ENCODE assay signal across 11 cellular contexts in the genomic region with DNA sequence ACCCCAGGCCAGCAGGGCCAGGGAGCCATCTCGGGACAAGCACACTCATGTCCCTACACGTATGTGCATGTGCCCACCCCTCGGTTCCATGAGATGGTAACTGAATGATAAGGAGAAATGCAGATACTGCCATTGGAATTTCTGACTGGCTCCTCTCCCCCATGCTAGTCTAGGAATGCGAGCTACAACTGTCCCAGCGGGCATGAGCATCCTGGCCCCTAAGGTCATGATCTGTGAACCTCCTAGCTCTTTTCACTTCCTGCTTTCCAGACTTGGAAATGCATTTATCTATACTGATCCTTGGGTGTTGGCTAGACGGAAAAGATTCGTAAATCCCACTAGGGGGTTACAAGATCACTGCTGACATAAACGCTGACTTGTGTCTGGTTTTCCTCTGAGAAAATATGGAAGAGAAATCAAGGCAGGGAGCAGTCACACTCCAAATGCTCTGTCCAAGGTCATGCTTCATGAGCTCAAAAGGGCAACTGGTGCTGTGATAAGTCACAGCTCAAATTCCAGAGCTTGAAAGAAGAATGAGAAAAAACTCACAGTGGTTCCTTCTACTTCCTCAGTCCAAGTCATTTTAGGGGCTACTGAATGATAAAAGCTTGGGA. TPM values are rescaled to one million over a fixed set of nuclear protein-coding genes. Genes with fewer than 3 reads are reported as not detected.
DNase-seq lines count a peak whose midpoint lies in the region; ATAC-seq and TF ChIP-seq lines count a peak whose summit lies in the region.
"Had no signal": no experiment of that assay in that cellular context is flagged by ENCODE, and none has a peak within 500 bp of the region (broad histone marks: within the 10 kb centered on the region; RNA-seq: fewer than 3 reads in every experiment).

No MANE protein-coding gene starts in this region.

- H3K27me3 Mint-ChIP-seq in neural progenitor cell (ENCODE audit: insufficient read depth, low read depth) = peaks cover 6% of the 10 kb centered on the region

- peaks cover 75% of the 10 kb centered on the region for H3K4me1 Mint-ChIP-seq in neural progenitor cell

- in situ Hi-C loops in IMR-90 (cut with MboI; ENCODE audit: low sequenced_read_pairs) = no loop called here

- H3K27me3 ChIP-seq in IMR-90 (ENCODE audit: control insufficient read depth, insufficient read depth, low read length) (no peaks in the 10 kb centered on the region), neural progenitor cell (no peaks in the 10 kb centered on the region)

- peaks cover 29% of the 10 kb centered on the region for H3K36me3 Mint-ChIP-seq in neural progenitor cell

- no peak for ATAC-seq in IMR-90 (ENCODE audit: low read depth)
- ATAC-seq in GM21723 (IDR thresholded peaks at IDR 0.05; ENCODE audit: unreplicated experiment) = no peak
- no peak for ATAC-seq in HG03039 (IDR thresholded peaks at IDR 0.05; ENCODE audit: unreplicated experiment)

- dilution Hi-C loops in IMR-90 (cut with HindIII; ENCODE audit: low sequenced_read_pairs, unreplicated experiment) = no loop called here

- H3K79me2 ChIP-seq in neural progenitor cell (ENCODE audit: low read depth) = peaks cover 67% of the 10 kb centered on the region

- H3K23ac ChIP-seq in IMR-90 (ENCODE audit: low read depth, low read length) = peak overlapping the region; percentile 43; the same call in 1 of the 2 replicates

- no peak overlapping the region for H2BK20ac ChIP-seq in IMR-90 (ENCODE audit: low read depth, low read length)

- intact Hi-C loops in IMR-90 (cut with micrococcal nuclease) = no loop called here

- H3K27ac Mint-ChIP-seq in neural progenitor cell = peak overlapping the region; percentile 32

- H3K56ac ChIP-seq in IMR-90 (ENCODE audit: extremely low read depth, insufficient read depth, low read length) = no peak overlapping the region

- H4K5ac ChIP-seq in IMR-90 (ENCODE audit: low read depth, low read length) = no peak overlapping the region

- no peak for TF ChIP-seq RAD21 in IMR-90 (IDR thresholded peaks at IDR 0.05; ENCODE audit: low read length)

- peak overlapping the region; percentile 20; the same call in 1 of the 2 replicates for H2AK5ac ChIP-seq in IMR-90 (ENCODE audit: low read depth, low read length)

- H4K8ac ChIP-seq in IMR-90 (ENCODE audit: low read depth in 2 of 2, low read length in 2 of 2) = no peak overlapping the region; a peak in 1 of 4 replicates

- H3K9ac ChIP-seq in IMR-90 (ENCODE audit: low read depth, low read length) (no peak overlapping the region), neural progenitor cell (no peak overlapping the region)

- no peak overlapping the region; the same call in 1 of the 2 replicates for H4K91ac ChIP-seq in IMR-90 (ENCODE audit: insufficient read depth, low read depth, low read length)

- no peak overlapping the region for H2BK15ac ChIP-seq in IMR-90 (ENCODE audit: low read depth, low read length)

- peak; percentile 12 for DNase-seq in AG08396 (ENCODE audit: low spot score)
- DNase-seq in IMR-90 = no peak
- peak; percentile 87 for DNase-seq in fibroblast of villous mesenchyme (ENCODE audit: low read depth)
- DNase-seq in neural progenitor cell (ENCODE audit: low spot score) = no peak
- no peak for DNase-seq in NCI-H69 (lab: John Stamatoyannopoulos, UW)
- no peak for DNase-seq in GM10266 (ENCODE audit: extremely low spot score)
- DNase-seq: AML-193, T-helper 2 cell had no signal

- H3K18ac ChIP-seq in IMR-90 (ENCODE audit: low read depth, low read length) = no peak overlapping the region

- H2AFZ ChIP-seq in IMR-90 (replicated peaks; ENCODE audit: low read length, poor library complexity) (no peak overlapping the region), neural progenitor cell (replicated peaks) (no peak overlapping the region)

- TF ChIP-seq CTCF in IMR-90 (conservative IDR thresholded peaks at IDR 0.05; ENCODE audit: low read depth, low read length) = no peak
- no peak for TF ChIP-seq CTCF in fibroblast of villous mesenchyme (IDR thresholded peaks at IDR 0.05; ENCODE audit: insufficient read depth, low read depth, low read length)
- no peak for TF ChIP-seq CTCF in neural progenitor cell (IDR thresholded peaks at IDR 0.05)
- no peak for TF ChIP-seq CTCF in GM10266 (IDR thresholded peaks at IDR 0.05; ENCODE audit: control insufficient read depth, insufficient read depth, low read depth, missing control alignments)

- no peak overlapping the region for H3K4me3 ChIP-seq in IMR-90 (ENCODE audit: insufficient read depth, low read depth, low read length)
- H3K4me3 ChIP-seq in fibroblast of villous mesenchyme (ENCODE audit: low read depth, low read length) = no peak overlapping the region
- H3K4me3 ChIP-seq in neural progenitor cell = no peak overlapping the region

- H3K9me3 Mint-ChIP-seq in neural progenitor cell = no peaks in the 10 kb centered on the region

- 0 out of 2 replicates have a peak overlapping the region, but pooled peaks have one; percentile 35 for H3K14ac ChIP-seq in IMR-90 (replicated peaks; ENCODE audit: low read depth, low read length)

- H3K4me2 ChIP-seq in IMR-90 (ENCODE audit: low read depth, low read length) = no peak overlapping the region
- H3K4me2 ChIP-seq in neural progenitor cell = no peak overlapping the region

- H3K79me1 ChIP-seq in IMR-90 (ENCODE audit: low read depth in 1 of 2, low read length in 2 of 2) = peaks cover 68 to 94% of the 10 kb centered on the region in 2 experiments

- POLR2A ChIA-PET in IMR-90 (lab: Charles Lee; ENCODE audit: unreplicated experiment) = no interaction called here

- H3K36me3 ChIP-seq in IMR-90 (ENCODE audit: control insufficient read depth, insufficient read depth, low read length) (peaks cover 72% of the 10 kb centered on the region), neural progenitor cell (no peaks in the 10 kb centered on the region)

- peaks cover 74% of the 10 kb centered on the region for H4K20me1 ChIP-seq in IMR-90 (ENCODE audit: insufficient read depth, low read length)
- H4K20me1 ChIP-seq in neural progenitor cell (ENCODE audit: low read depth) = peaks cover 84% of the 10 kb centered on the region

- 92% methylated on average over 2 of the region's 8 CpGs; no CpG with 5 or more reads in 1 of the 2 experiments for WGBS in IMR-90 (ENCODE audit: extremely low coverage in 2 of 2, insufficient read length in 1 of 2), 2 experiments

- H3K27ac ChIP-seq in IMR-90 (ENCODE audit: insufficient read depth, low read length) = no peak overlapping the region
- H3K27ac ChIP-seq in neural progenitor cell = no peak overlapping the region

- H3K4me3 Mint-ChIP-seq in neural progenitor cell = no peak overlapping the region

- H2AK9ac ChIP-seq in IMR-90 (replicated peaks; ENCODE audit: low read depth, low read length, poor library complexity) = no peak overlapping the region

- H3K4me1 ChIP-seq in IMR-90 (ENCODE audit: control insufficient read depth, insufficient read depth, low read length) = peaks cover 41% of the 10 kb centered on the region
- peaks cover 36% of the 10 kb centered on the region for H3K4me1 ChIP-seq in neural progenitor cell

- CTCF ChIA-PET in IMR-90 (lab: Yijun Ruan, JAX) = interaction anchor here (0.6 to 1.0 kb wide), 3 partner anchors 11 to 409 kb away, joined by 3 to 9 read pairs (median 3); no protein-coding TSS in a partner anchor

- peaks cover 9% of the 10 kb centered on the region for H3F3A ChIP-seq in neural progenitor cell (ENCODE audit: low read depth)

- H2BK5ac ChIP-seq in IMR-90 (ENCODE audit: low read depth, low read length, poor library complexity, severe bottlenecking) = no peak overlapping the region

- TF ChIP-seq POLR2A in IMR-90 (IDR thresholded peaks at IDR 0.05; ENCODE audit: low read depth, low read length) = no peak

- peaks cover 40% of the 10 kb centered on the region for H3K9me1 ChIP-seq in IMR-90 (ENCODE audit: insufficient read depth, low read length)

- BruUV-seq in IMR-90 (replicated peaks; lab: Mats Ljungman, UMichigan) = no TSS peak

- H2BK120ac ChIP-seq in IMR-90 (ENCODE audit: low read depth, low read length) = 0 out of 2 replicates have a peak overlapping the region, but pooled peaks have one; percentile 12

- H3K9me3 ChIP-seq in IMR-90 (ENCODE audit: control insufficient read depth, insufficient read depth, low read length) (no peaks in the 10 kb centered on the region), neural progenitor cell (ENCODE audit: low read depth) (no peaks in the 10 kb centered on the region)

- peak overlapping the region; percentile 20 for H3K4ac ChIP-seq in IMR-90 (ENCODE audit: low read depth, low read length)

TF ChIP-seq in IMR-90, 13 proteins besides CTCF, POLR2A, EP300 and RAD21 (continues in another document):
- TF ChIP-seq, protein P1, sequence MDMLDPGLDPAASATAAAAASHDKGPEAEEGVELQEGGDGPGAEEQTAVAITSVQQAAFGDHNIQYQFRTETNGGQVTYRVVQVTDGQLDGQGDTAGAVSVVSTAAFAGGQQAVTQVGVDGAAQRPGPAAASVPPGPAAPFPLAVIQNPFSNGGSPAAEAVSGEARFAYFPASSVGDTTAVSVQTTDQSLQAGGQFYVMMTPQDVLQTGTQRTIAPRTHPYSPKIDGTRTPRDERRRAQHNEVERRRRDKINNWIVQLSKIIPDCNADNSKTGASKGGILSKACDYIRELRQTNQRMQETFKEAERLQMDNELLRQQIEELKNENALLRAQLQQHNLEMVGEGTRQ (IDR thresholded peaks at IDR 0.05; ENCODE audit: low read depth, low read length) = no peak
- TF ChIP-seq CEBPB (IDR thresholded peaks at IDR 0.05; ENCODE audit: low read depth, low read length) (no peak), MAFK (IDR thresholded peaks at IDR 0.05; ENCODE audit: low read depth, low read length) (no peak), RCOR1 (IDR thresholded peaks at IDR 0.05; ENCODE audit: insufficient replicate concordance, low read length) (no peak), MAZ (IDR thresholded peaks at IDR 0.05; ENCODE audit: borderline replicate concordance, low read depth, low read length) (no peak), MXI1 (IDR thresholded peaks at IDR 0.05; ENCODE audit: borderline replicate concordance, low read depth, low read length) (no peak), SMC3 (IDR thresholded peaks at IDR 0.05; ENCODE audit: low read depth, low read length) (no peak), CHD1 (IDR thresholded peaks at IDR 0.05; ENCODE audit: low read depth, low read length) (no peak), FOS (IDR thresholded peaks at IDR 0.05; ENCODE audit: low read depth, low read length) (no peak)

RNA-seq across cellular contexts. Expression of a gene that starts 49.8 kb away (rescaled TPM):
- total RNA-seq in IMR-90 (2012; rRNA removed) = 0.72 and 0.83 TPM in 2 replicates
- 3.1 and 3.9 TPM in 2 replicates for polyA plus RNA-seq in IMR-90 (2012; rRNA removed)
- polyA plus RNA-seq in IMR-90 (2012; cell fraction: cytosol; rRNA removed) = 3.4 and 7.6 TPM in 2 replicates
- 2.9 and 7.4 TPM in 2 replicates for polyA plus RNA-seq in IMR-90 (2012; cell fraction: nucleus; rRNA removed; ENCODE audit: low replicate concordance)
- 0.86 and 1.9 TPM in 2 replicates for total RNA-seq in fibroblast of villous mesenchyme
- total RNA-seq in neural progenitor cell (ENCODE audit: low replicate concordance) = 1.1 and 3.3 TPM in 2 replicates
- total RNA-seq: mononuclear cell had no signal

Comparison
In these comparisons a context has a peak if more than half of its experiments do, and no peak if none do; other contexts are left out.
1. DNase-seq: peak in AG08396 (single experiment) and fibroblast of villous mesenchyme (single experiment); none in IMR-90 (single experiment), neural progenitor cell (single experiment), NCI-H69 (single experiment) and GM10266 (single experiment).